19 cellular contexts compared by ENCODE assay signal in the genomic region with DNA sequence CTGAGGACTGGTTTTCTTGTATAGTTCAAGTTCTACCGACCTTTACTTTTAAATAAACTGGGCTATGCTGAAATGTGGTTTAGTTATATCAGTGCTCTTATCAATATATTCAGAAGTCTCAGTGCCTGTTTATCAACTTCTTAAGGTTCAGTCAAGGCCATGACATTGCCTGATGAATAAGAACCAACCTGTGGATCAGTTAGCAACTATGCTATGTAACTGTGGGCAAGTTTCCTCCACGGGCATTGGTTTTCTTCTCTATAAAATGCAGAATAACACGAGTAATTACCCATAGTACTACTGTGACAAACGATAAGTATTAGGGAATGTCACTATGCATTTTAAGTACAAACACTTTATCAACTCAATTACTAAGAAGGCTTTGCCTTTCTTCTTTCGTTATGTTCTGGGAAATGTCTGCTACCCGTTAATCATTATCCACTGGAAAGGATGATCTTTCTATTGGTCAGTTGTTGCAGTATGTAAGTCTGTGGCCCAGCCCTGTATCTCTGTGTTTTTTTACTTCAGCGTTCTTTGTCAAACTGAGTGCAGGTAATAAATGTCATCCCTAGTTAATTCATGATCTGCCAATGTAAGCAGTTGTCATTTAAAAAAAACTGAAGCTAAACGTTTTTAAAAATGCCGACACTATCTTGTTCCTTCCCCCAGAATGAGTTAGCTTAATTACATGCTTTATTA.
A peak's percentile ranks its signal among the peaks of the same experiment; 100 is the strongest.
DNase-seq lines count a peak whose midpoint lies in the region; ATAC-seq and FAIRE-seq lines count a peak whose summit lies in the region.
"Had no signal": no experiment of that assay in that cellular context is flagged by ENCODE, and none has a peak within 500 bp of the region (broad histone marks: within the 10 kb centered on the region; RNA-seq: fewer than 3 reads in every experiment).

No MANE protein-coding gene starts in this region.

- DNase-seq in ACHN (peak; percentile 18), HuH-7 (ENCODE audit: low spot score) (peak; percentile 26), kidney tubule cell (ENCODE audit: low spot score) (peak; percentile 45), small intestine (peak; percentile 66), germinal center (ENCODE audit: low spot score) (no peak), RPMI8226 (no peak)
- DNase-seq: DND-41; GDM1; GM23248; NCI-H1092; NCI-H2107; NCI-H345; NCI-H69; NK-92 treated with Interleukin-12 subunit alpha and Interleukin-12 subunit beta, amount 100 ng/mL, for 24 hours had no signal

- ATAC-seq in HG02759 (IDR thresholded peaks at IDR 0.05; ENCODE audit: unreplicated experiment): no peak
- ATAC-seq in HG03378 (IDR thresholded peaks at IDR 0.05; ENCODE audit: unreplicated experiment): no peak

- H3K27me3 ChIP-seq in small intestine (ENCODE audit: control insufficient read depth in 2 of 2, insufficient read depth in 2 of 2, low read length in 2 of 2): no peaks in the 10 kb centered on the region

- no peak overlapping the region for H3K27ac ChIP-seq in small intestine (ENCODE audit: low read depth in 1 of 2, low read length in 1 of 2)
- H3K27ac ChIP-seq: GM23248, KMS-11 had no signal

- 16 to 51% (median 31%) methylated on average over 9 of the region's 9 CpGs for WGBS in small intestine, 3 donors

- no peak overlapping the region for H3K4me3 ChIP-seq in small intestine (ENCODE audit: low read depth in 1 of 2, low read length in 2 of 2)
- H3K4me3 ChIP-seq: GM23248 had no signal

- no peaks in the 10 kb centered on the region for H3K9me3 ChIP-seq in small intestine (ENCODE audit: control insufficient read depth, low read depth)

- no peaks in the 10 kb centered on the region for H3K36me3 ChIP-seq in small intestine (ENCODE audit: control insufficient read depth in 2 of 2, insufficient read depth in 2 of 2, low read length in 2 of 2)

- no peak for FAIRE-seq in small intestine (lab: Jason Lieb, UNC)
- FAIRE-seq: D721Med, GM12892 had no signal

- peaks cover 0 to 4% of the 10 kb centered on the region in 2 donors for H3K4me1 ChIP-seq in small intestine (ENCODE audit: control insufficient read depth in 2 of 2, insufficient read depth in 1 of 2, low read depth in 1 of 2, low read length in 1 of 2)

- in situ Hi-C loops in ACHN (cut with HindIII; ENCODE audit: low pct_ligation_motif_present, low pct_unique_long_range_greater_than_20kb, low sequenced_read_pairs): no loop called here

Comparison
In these comparisons a context has a peak if more than half of its experiments do, and no peak if none do; other contexts are left out.
1. DNase-seq: peak in ACHN (single experiment), HuH-7 (single experiment), kidney tubule cell (single experiment) and small intestine (single experiment); none in germinal center (single experiment) and RPMI8226 (single experiment).